ENCODE assay signal across 1 cellular context in the genomic region with DNA sequence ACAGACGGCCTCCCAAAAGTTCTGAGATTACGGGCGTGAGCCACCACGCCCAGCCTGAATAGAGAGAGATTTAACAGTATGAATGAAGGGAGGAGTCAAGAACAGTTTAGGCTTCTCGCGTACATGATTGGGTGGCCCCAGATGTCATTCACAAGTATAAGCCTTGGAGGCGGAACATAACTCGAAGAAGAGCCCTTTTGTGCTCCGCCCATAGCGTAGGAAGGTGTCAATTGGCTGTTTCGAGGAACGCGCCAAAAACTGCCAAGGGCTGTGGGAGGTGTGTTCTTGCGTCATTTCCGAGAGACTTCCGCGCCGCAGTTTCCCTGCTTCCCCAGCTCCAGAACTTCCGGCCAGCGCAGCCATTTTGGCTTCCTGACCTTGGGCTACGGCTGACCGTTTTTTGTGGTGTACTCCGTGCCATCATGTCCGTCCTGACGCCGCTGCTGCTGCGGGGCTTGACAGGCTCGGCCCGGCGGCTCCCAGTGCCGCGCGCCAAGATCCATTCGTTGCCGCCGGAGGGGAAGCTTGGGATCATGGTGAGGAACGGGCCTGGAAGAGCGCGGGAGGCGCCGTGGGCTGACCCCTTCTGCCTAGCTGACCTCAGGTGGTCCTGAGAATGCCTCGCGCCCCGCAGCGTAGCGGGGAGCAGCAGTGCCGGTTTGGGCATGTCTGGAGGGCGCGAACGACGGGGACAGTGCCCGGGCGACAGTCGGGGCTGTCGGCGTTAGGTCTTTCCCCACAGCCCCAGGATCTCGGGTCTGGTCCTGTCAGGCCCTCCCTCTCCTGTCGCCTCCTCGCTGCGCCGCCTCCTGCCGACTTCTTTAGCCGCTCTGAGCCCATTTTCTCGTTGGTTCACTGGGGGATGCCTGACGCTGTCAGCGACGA.
TF ChIP-seq lines count a peak whose summit lies in the region.

A gene with protein sequence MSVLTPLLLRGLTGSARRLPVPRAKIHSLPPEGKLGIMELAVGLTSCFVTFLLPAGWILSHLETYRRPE (plus strand): TSS at position 362 of the 885 bp plus-strand sequence. CDS start 61 bp downstream, at position 423.

TF ChIP-seq in HEK293, 187 proteins besides CTCF, POLR2A, EP300 and RAD21 (continued from another document and continues in another):
- TF ChIP-seq, protein P1, sequence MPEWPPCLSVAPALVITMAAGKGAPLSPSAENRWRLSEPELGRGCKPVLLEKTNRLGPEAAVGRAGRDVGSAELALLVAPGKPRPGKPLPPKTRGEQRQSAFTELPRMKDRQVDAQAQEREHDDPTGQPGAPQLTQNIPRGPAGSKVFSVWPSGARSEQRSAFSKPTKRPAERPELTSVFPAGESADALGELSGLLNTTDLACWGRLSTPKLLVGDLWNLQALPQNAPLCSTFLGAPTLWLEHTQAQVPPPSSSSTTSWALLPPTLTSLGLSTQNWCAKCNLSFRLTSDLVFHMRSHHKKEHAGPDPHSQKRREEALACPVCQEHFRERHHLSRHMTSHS (tag by site-specific recombination; IDR thresholded peaks at IDR 0.05), result no peak
- TF ChIP-seq ZEB2 (tag by site-specific recombination; IDR thresholded peaks at IDR 0.05) (peak; percentile 64), ZNF560 (tag by site-specific recombination; IDR thresholded peaks at IDR 0.05; ENCODE audit: borderline replicate concordance) (no peak), GLIS2 (tag by site-specific recombination; IDR thresholded peaks at IDR 0.05) (peak; percentile 75; the same call in 1 of the 2 replicates), ZNF433 (tag by site-specific recombination; IDR thresholded peaks at IDR 0.05; ENCODE audit: low read depth) (no peak), ZNF548 (tag by site-specific recombination; IDR thresholded peaks at IDR 0.05) (no peak), ZBTB17 (tag by site-specific recombination; IDR thresholded peaks at IDR 0.05) (peak; percentile 11; the same call in 1 of the 2 replicates), ZXDB (tag by site-specific recombination; IDR thresholded peaks at IDR 0.05) (peak; percentile 82), ZNF37A (tag by site-specific recombination; IDR thresholded peaks at IDR 0.05) (no peak), KLF8 (tag by site-specific recombination; IDR thresholded peaks at IDR 0.05) (peak; percentile 49), ZBTB21 (tag by site-specific recombination; IDR thresholded peaks at IDR 0.05) (peak; percentile 93), HOXA7 (CRISPR knock-in tag; IDR thresholded peaks at IDR 0.05; ENCODE audit: borderline replicate concordance) (no peak), ZNF423 (tag by site-specific recombination; IDR thresholded peaks at IDR 0.05) (no peak), MEIS1 (CRISPR knock-in tag; IDR thresholded peaks at IDR 0.05; ENCODE audit: borderline replicate concordance) (peak; percentile 46; the same call in 1 of the 2 replicates), ZNF701 (tag by site-specific recombination; IDR thresholded peaks at IDR 0.05) (no peak), ZNF121 (tag by site-specific recombination; IDR thresholded peaks at IDR 0.05) (peak; percentile 94), ZNF664 (tag by site-specific recombination; IDR thresholded peaks at IDR 0.05) (no peak), ZNF600 (tag by site-specific recombination; IDR thresholded peaks at IDR 0.05) (peak; percentile 80), SP3 (tag by site-specific recombination; IDR thresholded peaks at IDR 0.05) (peak; percentile 93), ZNF335 (tag by site-specific recombination; conservative IDR thresholded peaks at IDR 0.05) (peak; percentile 91), ZNF155 (tag by site-specific recombination; IDR thresholded peaks at IDR 0.05) (no peak), ZNF707 (tag by site-specific recombination; IDR thresholded peaks at IDR 0.05) (no peak), ZBTB20 (tag by site-specific recombination; IDR thresholded peaks at IDR 0.05) (0 out of 2 replicates have a peak, but pooled peaks have one; percentile 18), ZNF549 (tag by site-specific recombination; IDR thresholded peaks at IDR 0.05) (no peak), ZNF10 (tag by site-specific recombination; IDR thresholded peaks at IDR 0.05) (no peak), SETDB1 (IDR thresholded peaks at IDR 0.05; ENCODE audit: insufficient read length, low read length) (peak; percentile 67), ZNF624 (tag by site-specific recombination; IDR thresholded peaks at IDR 0.05) (no peak), ZNF623 (tag by site-specific recombination; IDR thresholded peaks at IDR 0.05) (no peak), ZNF677 (tag by site-specific recombination; IDR thresholded peaks at IDR 0.05) (no peak), ZNF529 (tag by site-specific recombination; IDR thresholded peaks at IDR 0.05; ENCODE audit: insufficient replicate concordance) (no peak), ZNF169 (tag by site-specific recombination; IDR thresholded peaks at IDR 0.05) (no peak), ZNF175 (tag by site-specific recombination; IDR thresholded peaks at IDR 0.05) (no peak), ZNF768 (tag by site-specific recombination; IDR thresholded peaks at IDR 0.05) (no peak), ZNF843 (tag by site-specific recombination; IDR thresholded peaks at IDR 0.05) (no peak), KLF10 (tag by site-specific recombination; IDR thresholded peaks at IDR 0.05) (peak; percentile 71), SALL2 (tag by site-specific recombination; IDR thresholded peaks at IDR 0.05; ENCODE audit: borderline replicate concordance) (no peak), ZBTB7A (tag by site-specific recombination; IDR thresholded peaks at IDR 0.05; ENCODE audit: low read depth) (peak; percentile 61; the same call in 1 of the 2 replicates), HOXC10 (CRISPR knock-in tag; IDR thresholded peaks at IDR 0.05) (0 out of 2 replicates have a peak, but pooled peaks have one; percentile 25), ZNF561 (tag by site-specific recombination; IDR thresholded peaks at IDR 0.05; ENCODE audit: borderline replicate concordance) (peak; percentile 55; the same call in 1 of the 2 replicates), ZBTB8A (tag by site-specific recombination; IDR thresholded peaks at IDR 0.05) (peak; percentile 22), ZNF571 (tag by site-specific recombination; IDR thresholded peaks at IDR 0.05) (no peak)
- TF ChIP-seq, protein P2, sequence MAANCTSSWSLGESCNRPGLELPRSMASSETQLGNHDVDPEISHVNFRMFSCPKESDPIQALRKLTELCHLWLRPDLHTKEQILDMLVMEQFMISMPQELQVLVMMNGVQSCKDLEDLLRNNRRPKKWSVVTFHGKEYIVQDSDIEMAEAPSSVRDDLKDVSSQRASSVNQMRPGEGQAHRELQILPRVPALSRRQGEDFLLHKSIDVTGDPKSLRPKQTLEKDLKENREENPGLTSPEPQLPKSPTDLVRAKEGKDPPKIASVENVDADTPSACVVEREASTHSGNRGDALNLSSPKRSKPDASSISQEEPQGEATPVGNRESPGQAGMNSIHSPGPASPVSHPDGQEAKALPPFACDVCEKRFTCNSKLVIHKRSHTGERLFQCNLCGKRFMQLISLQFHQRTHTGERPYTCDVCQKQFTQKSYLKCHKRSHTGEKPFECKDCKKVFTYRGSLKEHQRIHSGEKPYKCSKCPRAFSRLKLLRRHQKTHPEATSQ (tag by site-specific recombination; IDR thresholded peaks at IDR 0.05), result 0 out of 2 replicates have a peak, but pooled peaks have one; percentile 71
- TF ChIP-seq, protein P3, sequence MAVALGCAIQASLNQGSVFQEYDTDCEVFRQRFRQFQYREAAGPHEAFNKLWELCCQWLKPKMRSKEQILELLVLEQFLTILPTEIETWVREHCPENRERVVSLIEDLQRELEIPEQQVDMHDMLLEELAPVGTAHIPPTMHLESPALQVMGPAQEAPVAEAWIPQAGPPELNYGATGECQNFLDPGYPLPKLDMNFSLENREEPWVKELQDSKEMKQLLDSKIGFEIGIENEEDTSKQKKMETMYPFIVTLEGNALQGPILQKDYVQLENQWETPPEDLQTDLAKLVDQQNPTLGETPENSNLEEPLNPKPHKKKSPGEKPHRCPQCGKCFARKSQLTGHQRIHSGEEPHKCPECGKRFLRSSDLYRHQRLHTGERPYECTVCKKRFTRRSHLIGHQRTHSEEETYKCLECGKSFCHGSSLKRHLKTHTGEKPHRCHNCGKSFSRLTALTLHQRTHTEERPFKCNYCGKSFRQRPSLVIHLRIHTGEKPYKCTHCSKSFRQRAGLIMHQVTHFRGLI (tag by site-specific recombination; IDR thresholded peaks at IDR 0.05), result peak; percentile 73; the same call in 1 of the 2 replicates
- TF ChIP-seq, protein P4, sequence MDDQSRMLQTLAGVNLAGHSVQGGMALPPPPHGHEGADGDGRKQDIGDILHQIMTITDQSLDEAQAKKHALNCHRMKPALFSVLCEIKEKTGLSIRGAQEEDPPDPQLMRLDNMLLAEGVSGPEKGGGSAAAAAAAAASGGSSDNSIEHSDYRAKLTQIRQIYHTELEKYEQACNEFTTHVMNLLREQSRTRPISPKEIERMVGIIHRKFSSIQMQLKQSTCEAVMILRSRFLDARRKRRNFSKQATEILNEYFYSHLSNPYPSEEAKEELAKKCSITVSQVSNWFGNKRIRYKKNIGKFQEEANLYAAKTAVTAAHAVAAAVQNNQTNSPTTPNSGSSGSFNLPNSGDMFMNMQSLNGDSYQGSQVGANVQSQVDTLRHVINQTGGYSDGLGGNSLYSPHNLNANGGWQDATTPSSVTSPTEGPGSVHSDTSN (CRISPR knock-in tag; IDR thresholded peaks at IDR 0.05), result peak; percentile 85; the same call in 1 of the 2 replicates
- TF ChIP-seq, protein P5, sequence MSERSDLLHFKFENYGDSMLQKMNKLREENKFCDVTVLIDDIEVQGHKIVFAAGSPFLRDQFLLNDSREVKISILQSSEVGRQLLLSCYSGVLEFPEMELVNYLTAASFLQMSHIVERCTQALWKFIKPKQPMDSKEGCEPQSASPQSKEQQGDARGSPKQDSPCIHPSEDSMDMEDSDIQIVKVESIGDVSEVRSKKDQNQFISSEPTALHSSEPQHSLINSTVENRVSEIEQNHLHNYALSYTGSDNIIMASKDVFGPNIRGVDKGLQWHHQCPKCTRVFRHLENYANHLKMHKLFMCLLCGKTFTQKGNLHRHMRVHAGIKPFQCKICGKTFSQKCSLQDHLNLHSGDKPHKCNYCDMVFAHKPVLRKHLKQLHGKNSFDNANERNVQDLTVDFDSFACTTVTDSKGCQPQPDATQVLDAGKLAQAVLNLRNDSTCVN (tag by site-specific recombination; optimal IDR thresholded peaks at IDR 0.05), result peak; percentile 44
- TF ChIP-seq, protein P6, sequence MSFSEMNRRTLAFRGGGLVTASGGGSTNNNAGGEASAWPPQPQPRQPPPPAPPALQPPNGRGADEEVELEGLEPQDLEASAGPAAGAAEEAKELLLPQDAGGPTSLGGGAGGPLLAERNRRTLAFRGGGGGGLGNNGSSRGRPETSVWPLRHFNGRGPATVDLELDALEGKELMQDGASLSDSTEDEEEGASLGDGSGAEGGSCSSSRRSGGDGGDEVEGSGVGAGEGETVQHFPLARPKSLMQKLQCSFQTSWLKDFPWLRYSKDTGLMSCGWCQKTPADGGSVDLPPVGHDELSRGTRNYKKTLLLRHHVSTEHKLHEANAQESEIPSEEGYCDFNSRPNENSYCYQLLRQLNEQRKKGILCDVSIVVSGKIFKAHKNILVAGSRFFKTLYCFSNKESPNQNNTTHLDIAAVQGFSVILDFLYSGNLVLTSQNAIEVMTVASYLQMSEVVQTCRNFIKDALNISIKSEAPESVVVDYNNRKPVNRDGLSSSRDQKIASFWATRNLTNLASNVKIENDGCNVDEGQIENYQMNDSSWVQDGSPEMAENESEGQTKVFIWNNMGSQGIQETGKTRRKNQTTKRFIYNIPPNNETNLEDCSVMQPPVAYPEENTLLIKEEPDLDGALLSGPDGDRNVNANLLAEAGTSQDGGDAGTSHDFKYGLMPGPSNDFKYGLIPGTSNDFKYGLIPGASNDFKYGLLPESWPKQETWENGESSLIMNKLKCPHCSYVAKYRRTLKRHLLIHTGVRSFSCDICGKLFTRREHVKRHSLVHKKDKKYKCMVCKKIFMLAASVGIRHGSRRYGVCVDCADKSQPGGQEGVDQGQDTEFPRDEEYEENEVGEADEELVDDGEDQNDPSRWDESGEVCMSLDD (tag by site-specific recombination; IDR thresholded peaks at IDR 0.05), result peak; percentile 39; the same call in 1 of the 2 replicates
- TF ChIP-seq, protein P7, sequence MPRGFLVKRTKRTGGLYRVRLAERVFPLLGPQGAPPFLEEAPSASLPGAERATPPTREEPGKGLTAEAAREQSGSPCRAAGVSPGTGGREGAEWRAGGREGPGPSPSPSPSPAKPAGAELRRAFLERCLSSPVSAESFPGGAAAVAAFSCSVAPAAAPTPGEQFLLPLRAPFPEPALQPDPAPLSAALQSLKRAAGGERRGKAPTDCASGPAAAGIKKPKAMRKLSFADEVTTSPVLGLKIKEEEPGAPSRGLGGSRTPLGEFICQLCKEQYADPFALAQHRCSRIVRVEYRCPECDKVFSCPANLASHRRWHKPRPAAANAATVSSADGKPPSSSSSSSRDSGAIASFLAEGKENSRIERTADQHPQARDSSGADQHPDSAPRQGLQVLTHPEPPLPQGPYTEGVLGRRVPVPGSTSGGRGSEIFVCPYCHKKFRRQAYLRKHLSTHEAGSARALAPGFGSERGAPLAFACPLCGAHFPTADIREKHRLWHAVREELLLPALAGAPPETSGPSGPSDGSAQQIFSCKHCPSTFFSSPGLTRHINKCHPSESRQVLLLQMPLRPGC (tag by site-specific recombination; IDR thresholded peaks at IDR 0.05), result peak; percentile 28; the same call in 1 of the 2 replicates
- TF ChIP-seq, protein P8, sequence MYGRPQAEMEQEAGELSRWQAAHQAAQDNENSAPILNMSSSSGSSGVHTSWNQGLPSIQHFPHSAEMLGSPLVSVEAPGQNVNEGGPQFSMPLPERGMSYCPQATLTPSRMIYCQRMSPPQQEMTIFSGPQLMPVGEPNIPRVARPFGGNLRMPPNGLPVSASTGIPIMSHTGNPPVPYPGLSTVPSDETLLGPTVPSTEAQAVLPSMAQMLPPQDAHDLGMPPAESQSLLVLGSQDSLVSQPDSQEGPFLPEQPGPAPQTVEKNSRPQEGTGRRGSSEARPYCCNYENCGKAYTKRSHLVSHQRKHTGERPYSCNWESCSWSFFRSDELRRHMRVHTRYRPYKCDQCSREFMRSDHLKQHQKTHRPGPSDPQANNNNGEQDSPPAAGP (tag by site-specific recombination; IDR thresholded peaks at IDR 0.05), result peak; percentile 28; the same call in 1 of the 2 replicates
- TF ChIP-seq, protein P9, sequence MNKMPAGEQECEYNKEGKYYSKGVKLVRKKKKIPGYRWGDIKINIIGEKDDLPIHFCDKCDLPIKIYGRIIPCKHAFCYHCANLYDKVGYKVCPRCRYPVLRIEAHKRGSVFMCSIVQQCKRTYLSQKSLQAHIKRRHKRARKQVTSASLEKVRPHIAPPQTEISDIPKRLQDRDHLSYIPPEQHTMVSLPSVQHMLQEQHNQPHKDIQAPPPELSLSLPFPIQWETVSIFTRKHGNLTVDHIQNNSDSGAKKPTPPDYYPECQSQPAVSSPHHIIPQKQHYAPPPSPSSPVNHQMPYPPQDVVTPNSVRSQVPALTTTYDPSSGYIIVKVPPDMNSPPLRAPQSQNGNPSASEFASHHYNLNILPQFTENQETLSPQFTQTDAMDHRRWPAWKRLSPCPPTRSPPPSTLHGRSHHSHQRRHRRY (tag by site-specific recombination; IDR thresholded peaks at IDR 0.05), result no peak
